Comparison of ENCODE assay signal across 32 cellular contexts in genomic region chr3:57000012-57000411, GRCh38.
"Had no signal": no experiment of that assay in that cellular context is flagged by ENCODE, and none has a peak within 500 bp of the region (broad histone marks: within the 10 kb centered on the region; RNA-seq: fewer than 3 reads in every experiment).

No MANE protein-coding gene starts in this region.

- H3K4me3 Mint-ChIP-seq: activated CD4-positive, alpha-beta memory T cell treated with anti-CD3 and anti-CD28 coated beads for 36 hours; activated CD4-positive, alpha-beta T cell treated with anti-CD3 and anti-CD28 coated beads for 36 hours; activated CD4-positive, alpha-beta T cell treated with anti-CD3 and anti-CD28 coated beads, Interleukin-2, amount 10 ng/mL, durations not matched to agents 24 days and 14 days; activated naive CD8-positive, alpha-beta T cell; activated T-cell treated with anti-CD3 and anti-CD28 coated beads, Interleukin-2, amount 50 U/mL, for 4 hours; activated T-helper 17 cell treated with anti-CD3 and anti-CD28 coated beads, Interleukin-2, amount 50 U/mL, for 72 hours; central memory CD8-positive, alpha-beta T cell; effector memory CD8-positive, alpha-beta T cell; T-helper 17 cell; T-helper 2 cell treated with Interferon-gamma antibody and Interleukin-4, amounts not matched to agents 5 μg/mL and 100 μg/mL, for 36 hours had no signal

- H3K36me3 Mint-ChIP-seq: activated CD4-positive, alpha-beta memory T cell treated with anti-CD3 and anti-CD28 coated beads for 36 hours; activated naive CD8-positive, alpha-beta T cell had no signal

- H3K27ac Mint-ChIP-seq: activated CD4-positive, alpha-beta memory T cell treated with anti-CD3 and anti-CD28 coated beads for 36 hours; activated CD4-positive, alpha-beta T cell treated with anti-CD3 and anti-CD28 coated beads for 36 hours; activated CD4-positive, alpha-beta T cell treated with anti-CD3 and anti-CD28 coated beads, Interleukin-2, amount 10 ng/mL, durations not matched to agents 24 days and 14 days; activated naive CD8-positive, alpha-beta T cell; activated T-helper 17 cell treated with anti-CD3 and anti-CD28 coated beads, Interleukin-2, amount 50 U/mL, for 72 hours; effector memory CD8-positive, alpha-beta T cell; T-helper 17 cell; T-helper 2 cell treated with Interferon-gamma antibody and Interleukin-4, amounts not matched to agents 5 μg/mL and 100 μg/mL, for 36 hours had no signal

- H3K36me3 ChIP-seq: brain microvascular endothelial cell, esophagus muscularis mucosa, gastrocnemius medialis, heart left ventricle had no signal

- ATAC-seq: activated CD4-positive, alpha-beta T cell treated with anti-CD3 and anti-CD28 coated beads for 36 hours; activated T-cell treated with anti-CD3 and anti-CD28 coated beads, Interleukin-2, amount 50 U/mL, for 4 hours; activated T-helper 17 cell treated with anti-CD3 and anti-CD28 coated beads, Interleukin-2, amount 50 U/mL, for 72 hours; effector memory CD8-positive, alpha-beta T cell; foreskin keratinocyte; gastrocnemius medialis; heart left ventricle; T-helper 17 cell had no signal

- H3K27me3 ChIP-seq: brain microvascular endothelial cell, esophagus muscularis mucosa, foreskin keratinocyte, gastrocnemius medialis, heart left ventricle had no signal

- DNase-seq: activated CD4-positive, alpha-beta memory T cell treated with anti-CD3 and anti-CD28 coated beads for 36 hours; activated CD4-positive, alpha-beta T cell treated with anti-CD3 and anti-CD28 coated beads for 36 hours; activated CD4-positive, alpha-beta T cell treated with anti-CD3 and anti-CD28 coated beads, Interleukin-2, amount 10 ng/mL, durations not matched to agents 24 days and 14 days; activated CD4-positive, CD25-positive, alpha-beta regulatory T cell; activated CD4-positive, CD25-positive, alpha-beta regulatory T cell treated with anti-CD3 and anti-CD28 coated beads, Interleukin-2, amount 50 U/mL, for 72 hours; activated CD8-positive, alpha-beta memory T cell treated with anti-CD3 and anti-CD28 coated beads, Interleukin-2, amount 50 U/mL, for 48 hours; activated effector memory CD4-positive, alpha-beta T cell treated with Interleukin-2 at 50 U/mL for 16 hours; activated gamma-delta T cell treated with Interleukin-2 at 50 U/mL for 16 hours; activated naive CD4-positive, alpha-beta T cell treated with anti-CD3 and anti-CD28 coated beads, Interleukin-2, amount 50 U/mL, for 16 hours; activated naive CD4-positive, alpha-beta T cell treated with Interleukin-2 at 50 U/mL for 16 hours; activated T-cell treated with anti-CD3 and anti-CD28 coated beads for 4 hours; activated T-cell treated with anti-CD3 and anti-CD28 coated beads, Interleukin-2, amount 50 U/mL, for 4 hours; amniotic stem cell; anterior cingulate cortex; brain microvascular endothelial cell; dermis blood vessel endothelial cell; effector CD4-positive, alpha-beta T cell; effector memory CD8-positive, alpha-beta T cell; erythroblast; foreskin keratinocyte; gastrocnemius medialis; glutamatergic neuron; heart left ventricle; T-helper 1 cell; T-helper 17 cell; T1000 had no signal

- H3K4me1 ChIP-seq: gastrocnemius medialis had no signal

- H3K9me3 Mint-ChIP-seq: activated CD4-positive, alpha-beta memory T cell treated with anti-CD3 and anti-CD28 coated beads for 36 hours; activated CD4-positive, alpha-beta T cell treated with anti-CD3 and anti-CD28 coated beads, Interleukin-2, amount 10 ng/mL, durations not matched to agents 24 days and 14 days; activated T-cell treated with anti-CD3 and anti-CD28 coated beads, Interleukin-2, amount 50 U/mL, for 4 hours; activated T-helper 17 cell treated with anti-CD3 and anti-CD28 coated beads, Interleukin-2, amount 50 U/mL, for 72 hours; T-helper 2 cell treated with Interferon-gamma antibody and Interleukin-4, amounts not matched to agents 5 μg/mL and 100 μg/mL, for 36 hours had no signal

- H3K4me3 ChIP-seq: coronary artery, esophagus muscularis mucosa, gastrocnemius medialis, heart left ventricle had no signal

- H3K4me1 Mint-ChIP-seq: activated T-helper 17 cell treated with anti-CD3 and anti-CD28 coated beads, Interleukin-2, amount 50 U/mL, for 72 hours had no signal

- H3K27ac ChIP-seq: brain microvascular endothelial cell, coronary artery, esophagus muscularis mucosa, foreskin keratinocyte, gastrocnemius medialis had no signal

- H3K9me3 ChIP-seq: esophagus muscularis mucosa, gastrocnemius medialis had no signal
